ENCODE assay signal across 1 cellular context in the genomic region with DNA sequence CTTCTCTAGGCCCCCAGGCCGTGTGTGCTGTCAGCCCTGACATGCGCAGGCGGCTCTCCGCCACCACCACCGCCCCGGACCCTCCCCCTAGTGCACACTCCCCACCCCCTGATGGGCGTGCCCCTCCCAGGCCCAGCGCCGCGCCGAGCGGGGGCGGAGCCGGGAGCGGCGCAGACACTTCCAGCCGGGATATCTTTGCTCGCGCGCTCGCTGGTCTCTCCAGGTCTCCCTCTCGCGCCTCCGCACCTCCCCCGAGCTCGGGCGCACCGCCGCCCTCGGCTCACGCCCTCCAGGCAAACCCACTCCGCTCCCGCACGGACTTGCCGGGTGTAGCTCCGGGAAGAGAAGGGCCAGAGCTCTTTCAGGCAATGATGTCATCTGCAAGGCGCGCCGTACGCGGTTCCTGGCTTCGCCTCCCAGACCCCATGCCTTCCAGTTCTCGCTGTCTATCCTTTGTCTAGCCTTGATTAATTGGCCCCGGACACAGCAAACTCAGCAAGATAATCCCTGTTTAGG.
TF ChIP-seq lines count a peak whose summit lies in the region.

A gene with protein sequence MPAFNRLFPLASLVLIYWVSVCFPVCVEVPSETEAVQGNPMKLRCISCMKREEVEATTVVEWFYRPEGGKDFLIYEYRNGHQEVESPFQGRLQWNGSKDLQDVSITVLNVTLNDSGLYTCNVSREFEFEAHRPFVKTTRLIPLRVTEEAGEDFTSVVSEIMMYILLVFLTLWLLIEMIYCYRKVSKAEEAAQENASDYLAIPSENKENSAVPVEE (minus strand): TSS at position 59 of the 516 bp plus-strand sequence. CDS start 823 bp downstream, outside the sequence.

TF ChIP-seq in SK-N-SH treated with all-trans-retinoic acid at 6 μM for 48 hours, 23 proteins besides CTCF, POLR2A, EP300 and RAD21 (continued from another document):
- TF ChIP-seq, protein P1, sequence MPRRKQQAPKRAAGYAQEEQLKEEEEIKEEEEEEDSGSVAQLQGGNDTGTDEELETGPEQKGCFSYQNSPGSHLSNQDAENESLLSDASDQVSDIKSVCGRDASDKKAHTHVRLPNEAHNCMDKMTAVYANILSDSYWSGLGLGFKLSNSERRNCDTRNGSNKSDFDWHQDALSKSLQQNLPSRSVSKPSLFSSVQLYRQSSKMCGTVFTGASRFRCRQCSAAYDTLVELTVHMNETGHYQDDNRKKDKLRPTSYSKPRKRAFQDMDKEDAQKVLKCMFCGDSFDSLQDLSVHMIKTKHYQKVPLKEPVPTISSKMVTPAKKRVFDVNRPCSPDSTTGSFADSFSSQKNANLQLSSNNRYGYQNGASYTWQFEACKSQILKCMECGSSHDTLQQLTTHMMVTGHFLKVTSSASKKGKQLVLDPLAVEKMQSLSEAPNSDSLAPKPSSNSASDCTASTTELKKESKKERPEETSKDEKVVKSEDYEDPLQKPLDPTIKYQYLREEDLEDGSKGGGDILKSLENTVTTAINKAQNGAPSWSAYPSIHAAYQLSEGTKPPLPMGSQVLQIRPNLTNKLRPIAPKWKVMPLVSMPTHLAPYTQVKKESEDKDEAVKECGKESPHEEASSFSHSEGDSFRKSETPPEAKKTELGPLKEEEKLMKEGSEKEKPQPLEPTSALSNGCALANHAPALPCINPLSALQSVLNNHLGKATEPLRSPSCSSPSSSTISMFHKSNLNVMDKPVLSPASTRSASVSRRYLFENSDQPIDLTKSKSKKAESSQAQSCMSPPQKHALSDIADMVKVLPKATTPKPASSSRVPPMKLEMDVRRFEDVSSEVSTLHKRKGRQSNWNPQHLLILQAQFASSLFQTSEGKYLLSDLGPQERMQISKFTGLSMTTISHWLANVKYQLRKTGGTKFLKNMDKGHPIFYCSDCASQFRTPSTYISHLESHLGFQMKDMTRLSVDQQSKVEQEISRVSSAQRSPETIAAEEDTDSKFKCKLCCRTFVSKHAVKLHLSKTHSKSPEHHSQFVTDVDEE (CRISPR knock-in tag; IDR thresholded peaks at IDR 0.05) = 0 out of 2 replicates have a peak, but pooled peaks have one; percentile 11
- TF ChIP-seq CSDC2 (CRISPR knock-in tag; IDR thresholded peaks at IDR 0.05) = 0 out of 2 replicates have a peak, but pooled peaks have one; percentile 36
- TF ChIP-seq ZNF70 (CRISPR knock-in tag; IDR thresholded peaks at IDR 0.05) = peak; percentile 43; the same call in 1 of the 2 replicates
- TF ChIP-seq TOX (CRISPR knock-in tag; IDR thresholded peaks at IDR 0.05; ENCODE audit: borderline replicate concordance) = no peak
- TF ChIP-seq, protein P2, sequence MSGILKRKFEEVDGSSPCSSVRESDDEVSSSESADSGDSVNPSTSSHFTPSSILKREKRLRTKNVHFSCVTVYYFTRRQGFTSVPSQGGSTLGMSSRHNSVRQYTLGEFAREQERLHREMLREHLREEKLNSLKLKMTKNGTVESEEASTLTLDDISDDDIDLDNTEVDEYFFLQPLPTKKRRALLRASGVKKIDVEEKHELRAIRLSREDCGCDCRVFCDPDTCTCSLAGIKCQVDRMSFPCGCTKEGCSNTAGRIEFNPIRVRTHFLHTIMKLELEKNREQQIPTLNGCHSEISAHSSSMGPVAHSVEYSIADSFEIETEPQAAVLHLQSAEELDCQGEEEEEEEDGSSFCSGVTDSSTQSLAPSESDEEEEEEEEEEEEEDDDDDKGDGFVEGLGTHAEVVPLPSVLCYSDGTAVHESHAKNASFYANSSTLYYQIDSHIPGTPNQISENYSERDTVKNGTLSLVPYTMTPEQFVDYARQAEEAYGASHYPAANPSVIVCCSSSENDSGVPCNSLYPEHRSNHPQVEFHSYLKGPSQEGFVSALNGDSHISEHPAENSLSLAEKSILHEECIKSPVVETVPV (CRISPR knock-in tag; IDR thresholded peaks at IDR 0.05) = no peak
